Comparison of ENCODE assay signal across 16 cellular contexts in the genomic region with DNA sequence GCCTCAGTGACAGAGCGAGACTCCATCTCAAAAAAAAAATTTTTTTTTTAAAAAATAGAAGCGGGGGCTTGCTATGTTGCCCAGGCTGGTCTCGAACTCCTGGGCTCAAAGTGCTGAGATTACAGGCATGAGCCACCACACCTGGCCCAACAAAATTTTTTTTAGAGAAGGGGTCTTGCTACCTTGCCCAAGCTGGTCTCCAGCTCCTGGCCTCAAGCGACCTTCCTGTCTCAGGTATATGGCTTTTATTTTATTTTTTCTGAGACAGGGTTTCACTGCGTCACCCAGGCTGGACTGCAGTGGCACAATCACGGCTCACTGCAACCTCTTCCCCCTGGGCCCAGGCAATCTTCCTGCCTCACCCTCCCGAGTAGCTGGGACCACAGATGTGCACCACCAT. TPM values are rescaled to one million over a fixed set of nuclear protein-coding genes. Genes with fewer than 3 reads are reported as not detected.
A peak's percentile ranks its signal among the peaks of the same experiment; 100 is the strongest.
DNase-seq lines count a peak whose midpoint lies in the region; ATAC-seq and TF ChIP-seq lines count a peak whose summit lies in the region.
"Had no signal": no experiment of that assay in that cellular context is flagged by ENCODE, and none has a peak within 500 bp of the region (broad histone marks: within the 10 kb centered on the region; RNA-seq: fewer than 3 reads in every experiment).

No MANE protein-coding gene starts in this region.

- no peak overlapping the region for H2AFZ ChIP-seq in hepatocyte

- in situ Hi-C loops in GM13976 (cut with MboI; ENCODE audit: low sequenced_read_pairs, unreplicated experiment), result no loop called here

- H3K27me3 ChIP-seq in Peyer's patch (no peaks in the 10 kb centered on the region), hepatocyte (no peaks in the 10 kb centered on the region)

- peaks cover 21% of the 10 kb centered on the region for H3K79me2 ChIP-seq in hepatocyte

- no peak for DNase-seq in Calu3
- no peak for DNase-seq in Peyer's patch
- DNase-seq in hepatocyte (ENCODE audit: low spot score), result no peak
- no peak for DNase-seq in progenitor cell of endocrine pancreas (ENCODE audit: low spot score, unreplicated experiment)
- DNase-seq in GM13976 (ENCODE audit: low spot score), result no peak
- DNase-seq in effector CD8-positive, alpha-beta T cell (lab: John Stamatoyannopoulos, UW), result no peak
- DNase-seq in cardiac septum (ENCODE audit: low spot score), result no peak
- DNase-seq: activated CD4-positive, alpha-beta T cell treated with anti-CD3 and anti-CD28 coated beads for 1 hour; NCI-H1436 treated with DMSO at 0.1 percent for 48 hours; NCI-H446 treated with DMSO at 0.1 percent for 48 hours; stimulated activated CD4-positive, alpha-beta T cell treated with anti-CD3 and anti-CD28 coated beads, Interleukin-2, amount 100 ng/mL, for 24 hours; SW 1271 had no signal

- H3K9me2 ChIP-seq in hepatocyte (replicated peaks; ENCODE audit: insufficient read depth), result no peaks in the 10 kb centered on the region

- TF ChIP-seq CTCF in Calu3 (IDR thresholded peaks at IDR 0.05; ENCODE audit: unreplicated experiment) (no peak), Peyer's patch (IDR thresholded peaks at IDR 0.05) (no peak), hepatocyte (IDR thresholded peaks at IDR 0.05; ENCODE audit: poor library complexity) (no peak), progenitor cell of endocrine pancreas (IDR thresholded peaks at IDR 0.05; ENCODE audit: unreplicated experiment) (no peak), GM13976 (IDR thresholded peaks at IDR 0.05; ENCODE audit: borderline replicate concordance, control extremely low read depth, extremely low read depth, insufficient read depth, missing control alignments) (no peak)

- H3K27me3 Mint-ChIP-seq in Calu3 (ENCODE audit: unreplicated experiment), result no peaks in the 10 kb centered on the region
- no peaks in the 10 kb centered on the region for H3K27me3 Mint-ChIP-seq in progenitor cell of endocrine pancreas

- H3K4me3 Mint-ChIP-seq in Calu3 (ENCODE audit: low read depth, unreplicated experiment) (no peak overlapping the region), progenitor cell of endocrine pancreas (ENCODE audit: low read depth) (peak overlapping the region; percentile 54)

- H3K4me3 ChIP-seq in Peyer's patch (no peak overlapping the region), hepatocyte (no peak overlapping the region)

- no peaks in the 10 kb centered on the region for H4K20me1 ChIP-seq in hepatocyte (ENCODE audit: insufficient read depth, poor library complexity, severe bottlenecking)

- peaks cover 0 to 23% (median 0%) of the 10 kb centered on the region in 3 donors for H3K36me3 ChIP-seq in Peyer's patch
- no peaks in the 10 kb centered on the region for H3K36me3 ChIP-seq in hepatocyte (replicated peaks; ENCODE audit: insufficient read depth, low read depth)

- intact Hi-C loops in Calu3 (cut with micrococcal nuclease; ENCODE audit: unreplicated experiment), result no loop called here
- intact Hi-C loops in cardiac septum (cut with DNase I), result no loop called here

- 92% methylated on average over 7 of the region's 7 CpGs for WGBS in hepatocyte (ENCODE audit: low lambda C conversion rate, missing lambda C conversion rate)

- H3K4me1 ChIP-seq in Peyer's patch, result peaks cover 0 to 35% (median 8%) of the 10 kb centered on the region in 4 donors
- peaks cover 43% of the 10 kb centered on the region for H3K4me1 ChIP-seq in hepatocyte (ENCODE audit: insufficient read depth)

- H3K9me3 Mint-ChIP-seq in Calu3 (ENCODE audit: low read depth, unreplicated experiment), result no peaks in the 10 kb centered on the region
- H3K9me3 Mint-ChIP-seq in progenitor cell of endocrine pancreas (ENCODE audit: low read depth), result no peaks in the 10 kb centered on the region

- H3K4me2 ChIP-seq in hepatocyte, result no peak overlapping the region

- H3K36me3 Mint-ChIP-seq in Calu3 (ENCODE audit: insufficient read depth, unreplicated experiment), result peaks cover 82% of the 10 kb centered on the region
- H3K36me3 Mint-ChIP-seq in progenitor cell of endocrine pancreas (ENCODE audit: insufficient read depth), result peaks cover 4% of the 10 kb centered on the region

- BruUV-seq in Calu3 (replicated peaks; lab: Mats Ljungman, UMichigan), result no TSS peak

- no peaks in the 10 kb centered on the region for H3K9me3 ChIP-seq in Peyer's patch
- no peaks in the 10 kb centered on the region for H3K9me3 ChIP-seq in hepatocyte (ENCODE audit: low read depth)

- H3K27ac Mint-ChIP-seq in Calu3 (ENCODE audit: unreplicated experiment), result peak overlapping the region; percentile 30
- peak overlapping the region; percentile 100 for H3K27ac Mint-ChIP-seq in progenitor cell of endocrine pancreas

- H3K4me1 Mint-ChIP-seq in Calu3 (ENCODE audit: low read depth, unreplicated experiment) (peaks cover 39% of the 10 kb centered on the region), progenitor cell of endocrine pancreas (ENCODE audit: low read depth) (peaks cover 38% of the 10 kb centered on the region)

- CTCF ChIA-PET in Calu3 (lab: Charles Lee), result no interaction called here

- no peak for ATAC-seq in GM19455 (IDR thresholded peaks at IDR 0.05; ENCODE audit: unreplicated experiment)

- H3K27ac ChIP-seq in Peyer's patch (peak overlapping the region in 3 of 4 donors; percentile 40 to 84 (median 53)), hepatocyte (peak overlapping the region; percentile 98)

- TF ChIP-seq POLR2A in Peyer's patch (IDR thresholded peaks at IDR 0.05), result no peak

RNA-seq across cellular contexts. Expression of a gene that starts 1.6 kb away (rescaled TPM):
- total RNA-seq in Calu3 (2022), result 67.7 and 85.2 TPM in 2 replicates
- total RNA-seq in Peyer's patch, result 100 to 1,000 TPM in 2 of 4 donors, 10 to 100 TPM in 2; 65.9 to 156 (median 98.5) TPM
- 30.7 and 33.0 TPM in 2 replicates for total RNA-seq in hepatocyte
- 90.9 and 110 TPM in 2 replicates for polyA plus RNA-seq in hepatocyte
- total RNA-seq in progenitor cell of endocrine pancreas, result 62.9 and 69.7 TPM in 2 replicates
- total RNA-seq in cardiac septum, result 31.6 TPM

RNA-seq across cellular contexts. Expression of a gene that starts 20.7 kb away (rescaled TPM):
- 26.1 and 26.2 TPM in 2 replicates for total RNA-seq in Calu3 (2022)
- 10 to 100 TPM in 3 of 4 donors, 1 to 10 TPM in 1; 5.6 to 27.3 (median 23.3) TPM for total RNA-seq in Peyer's patch
- 22.8 and 23.7 TPM in 2 replicates for total RNA-seq in hepatocyte
- polyA plus RNA-seq in hepatocyte, result 27.1 and 39.2 TPM in 2 replicates
- 40.9 and 46.6 TPM in 2 replicates for total RNA-seq in progenitor cell of endocrine pancreas
- 3.3 TPM for total RNA-seq in cardiac septum

RNA-seq across cellular contexts. Expression of a gene that starts 29.9 kb away (rescaled TPM):
- total RNA-seq in Calu3 (2022) (122 and 135 TPM in 2 replicates), Peyer's patch (100 to 1,000 TPM in 3 of 4 donors, 10 to 100 TPM in 1; 55.3 to 944 (median 831) TPM), hepatocyte (53.7 and 60.7 TPM in 2 replicates), progenitor cell of endocrine pancreas (49.0 and 49.9 TPM in 2 replicates), cardiac septum (not detected)
- 125 and 142 TPM in 2 replicates for polyA plus RNA-seq in hepatocyte
- total RNA-seq: glomerular endothelial cell, OCI-LY7 had no signal
- polyA plus RNA-seq: CD14-positive monocyte had no signal

RNA-seq across cellular contexts. Expression of a gene that starts 56.8 kb away (rescaled TPM):
- total RNA-seq in Calu3 (2022) (73.5 and 75.8 TPM in 2 replicates), Peyer's patch (10 to 100 TPM; 34.5 to 48.7 (median 44.1) TPM), hepatocyte (35.9 and 44.3 TPM in 2 replicates), progenitor cell of endocrine pancreas (57.9 and 58.8 TPM in 2 replicates), cardiac septum (59.1 TPM)
- 112 and 131 TPM in 2 replicates for polyA plus RNA-seq in hepatocyte

RNA-seq across cellular contexts. Expression of a gene that starts 57.0 kb away (rescaled TPM):
- total RNA-seq in Calu3 (2022) (10.1 and 10.5 TPM in 2 replicates), Peyer's patch (1 to 10 TPM; 1.7 to 8.1 (median 5.6) TPM), hepatocyte (3.0 and 4.7 TPM in 2 replicates), progenitor cell of endocrine pancreas (10.4 and 11.1 TPM in 2 replicates), cardiac septum (16.4 TPM)
- 13.9 and 15.3 TPM in 2 replicates for polyA plus RNA-seq in hepatocyte

Comparison
In these comparisons a context has a peak if more than half of its experiments do, and no peak if none do; other contexts are left out.
1. RNA of a gene that starts 29.9 kb away (total RNA-seq): 55.3 to 944 TPM in Peyer's patch, 122 to 135 TPM in Calu3, 53.7 to 60.7 TPM in hepatocyte and 49.0 to 49.9 TPM in progenitor cell of endocrine pancreas; not detected in cardiac septum (single experiment); every median in the first group is over 10 times any median in the second.